8 cellular contexts compared by ENCODE assay signal in genomic region chr7:4692622-4693021, GRCh38. TPM values are rescaled to one million over a fixed set of nuclear protein-coding genes. Genes with fewer than 3 reads are reported as not detected.
DNase-seq lines count a peak whose midpoint lies in the region; ATAC-seq and TF ChIP-seq lines count a peak whose summit lies in the region.
"Not testable (repeated sequence)": the region's sequence is repeated elsewhere in the genome, so short reads cannot be mapped to it uniquely, and the experiment has no call there.

No MANE protein-coding gene starts in this region.

- peak overlapping the region; percentile 50 for H3K27ac Mint-ChIP-seq in activated T-cell treated with anti-CD3 and anti-CD28 coated beads, Interleukin-2, amount 50 U/mL, for 72 hours
- H3K27ac Mint-ChIP-seq in glutamatergic neuron (ENCODE audit: unreplicated experiment), result peak overlapping the region; percentile 12
- peak overlapping the region; percentile 19 to 65 for H3K27ac Mint-ChIP-seq in stimulated activated naive CD8-positive, alpha-beta T cell treated with anti-CD3 and anti-CD28 coated beads, Interleukin-15, amount 100 ng/mL, for 72 hours

- TF ChIP-seq CTCF in coronary artery (IDR thresholded peaks at IDR 0.05); glutamatergic neuron (IDR thresholded peaks at IDR 0.05; ENCODE audit: partially characterized antibody, unreplicated experiment); psoas muscle (IDR thresholded peaks at IDR 0.05); uterus (IDR thresholded peaks at IDR 0.05): not testable (repeated sequence)

- not testable (repeated sequence) for H4K91ac ChIP-seq in mesenchymal stem cell (ENCODE audit: low read length)

- H2AFZ ChIP-seq in GM23248; mesenchymal stem cell (ENCODE audit: low read depth, low read length): not testable (repeated sequence)

- not testable (repeated sequence) for H3K9me2 ChIP-seq in GM23248 (ENCODE audit: insufficient read depth)

- not testable (repeated sequence) for H2BK12ac ChIP-seq in mesenchymal stem cell (ENCODE audit: low read length in 2 of 2)

- H3K4me1 ChIP-seq in GM23248 (ENCODE audit: insufficient read depth) (peaks cover 57% of the 10 kb centered on the region), mesenchymal stem cell (ENCODE audit: control insufficient read depth, insufficient read depth, low read depth, low read length) (peaks cover 20% of the 10 kb centered on the region), psoas muscle (peaks cover 70% of the 10 kb centered on the region), uterus (peaks cover 17 to 18% of the 10 kb centered on the region in 2 donors)

- intact Hi-C loops in psoas muscle (cut with DNase I); uterus (cut with DNase I; ENCODE audit: low total_unique reads): not testable (repeated sequence)

- H4K8ac ChIP-seq in mesenchymal stem cell (ENCODE audit: low read length), result not testable (repeated sequence)

- H3K23ac ChIP-seq in mesenchymal stem cell (ENCODE audit: low read length in 2 of 2), result not testable (repeated sequence)

- not testable (repeated sequence) for H2AK5ac ChIP-seq in mesenchymal stem cell (ENCODE audit: low read length, severe bottlenecking)

- not testable (repeated sequence) for H2BK5ac ChIP-seq in mesenchymal stem cell (ENCODE audit: low read depth, low read length, poor library complexity, severe bottlenecking)

- H3K79me2 ChIP-seq in GM23248 (ENCODE audit: insufficient read depth), result peaks cover 94% of the 10 kb centered on the region

- not testable (repeated sequence) for H2BK15ac ChIP-seq in mesenchymal stem cell (ENCODE audit: low read depth, poor library complexity, severe bottlenecking)

- not testable (repeated sequence) for H3K9me3 Mint-ChIP-seq in activated T-cell treated with anti-CD3 and anti-CD28 coated beads, Interleukin-2, amount 50 U/mL, for 72 hours; glutamatergic neuron (ENCODE audit: unreplicated experiment); stimulated activated naive CD8-positive, alpha-beta T cell treated with anti-CD3 and anti-CD28 coated beads, Interleukin-15, amount 100 ng/mL, for 72 hours

- H3K4me3 Mint-ChIP-seq in activated T-cell treated with anti-CD3 and anti-CD28 coated beads, Interleukin-2, amount 50 U/mL, for 72 hours; glutamatergic neuron (ENCODE audit: unreplicated experiment); stimulated activated naive CD8-positive, alpha-beta T cell treated with anti-CD3 and anti-CD28 coated beads, Interleukin-15, amount 100 ng/mL, for 72 hours: not testable (repeated sequence)

- H3K18ac ChIP-seq in mesenchymal stem cell (ENCODE audit: low read depth in 1 of 2, low read length in 2 of 2), result not testable (repeated sequence)

- not testable (repeated sequence) for H3K14ac ChIP-seq in mesenchymal stem cell (ENCODE audit: low read length in 2 of 2)

- not testable (repeated sequence) for H4K20me1 ChIP-seq in GM23248 (ENCODE audit: insufficient read depth)

- not testable (repeated sequence) for H3K9me3 ChIP-seq in GM23248 (ENCODE audit: low read depth); mesenchymal stem cell (ENCODE audit: control insufficient read depth, low read length); psoas muscle; uterus

- H3K4ac ChIP-seq in mesenchymal stem cell (ENCODE audit: low read depth in 1 of 2, low read length in 2 of 2), result not testable (repeated sequence)

- H3K36me3 ChIP-seq in GM23248 (ENCODE audit: low read depth); psoas muscle (ENCODE audit: insufficient read depth in 1 of 2, low read depth in 1 of 2); uterus: not testable (repeated sequence)
- H3K36me3 ChIP-seq in mesenchymal stem cell (ENCODE audit: control insufficient read depth in 1 of 2, insufficient read depth in 2 of 2, low read depth in 1 of 2, low read length in 2 of 2), result peaks cover 0 to 22% of the 10 kb centered on the region in 2 experiments

- H3K9ac ChIP-seq in GM23248 (peak overlapping the region; percentile 89), mesenchymal stem cell (ENCODE audit: low read length) (peak overlapping the region; percentile 64)

- H3F3A ChIP-seq in GM23248 (ENCODE audit: insufficient read depth), result peaks cover 35% of the 10 kb centered on the region

- H3K27me3 ChIP-seq in GM23248 (replicated peaks; ENCODE audit: insufficient read depth); mesenchymal stem cell (ENCODE audit: control insufficient read depth in 1 of 2, insufficient read depth in 1 of 2, low read length in 2 of 2); psoas muscle (ENCODE audit: insufficient read depth in 3 of 3, low read length in 2 of 3); uterus: not testable (repeated sequence)

- not testable (repeated sequence) for TF ChIP-seq POLR2A in uterus (IDR thresholded peaks at IDR 0.05)

- H3K27ac ChIP-seq in GM23248 (peak overlapping the region; percentile 99), coronary artery (peak overlapping the region; percentile 73 to 79), psoas muscle (peak overlapping the region; percentile 32), uterus (peak overlapping the region; percentile 91 to 94)
- not testable (repeated sequence) for H3K27ac ChIP-seq in mesenchymal stem cell (ENCODE audit: low read length, poor library complexity, severe bottlenecking)

- peaks cover 56% of the 10 kb centered on the region for H3K4me1 Mint-ChIP-seq in activated T-cell treated with anti-CD3 and anti-CD28 coated beads, Interleukin-2, amount 50 U/mL, for 72 hours (ENCODE audit: low read depth)
- peaks cover 19% of the 10 kb centered on the region for H3K4me1 Mint-ChIP-seq in glutamatergic neuron (ENCODE audit: low read depth, unreplicated experiment)
- H3K4me1 Mint-ChIP-seq in stimulated activated naive CD8-positive, alpha-beta T cell treated with anti-CD3 and anti-CD28 coated beads, Interleukin-15, amount 100 ng/mL, for 72 hours, result peaks cover 63% of the 10 kb centered on the region

- ATAC-seq in activated T-cell treated with anti-CD3 and anti-CD28 coated beads, Interleukin-2, amount 50 U/mL, for 72 hours (replicated peaks in 1 of 2); psoas muscle; stimulated activated naive CD8-positive, alpha-beta T cell treated with anti-CD3 and anti-CD28 coated beads, Interleukin-15, amount 100 ng/mL, for 72 hours: not testable (repeated sequence)

- not testable (repeated sequence) for H2BK120ac ChIP-seq in mesenchymal stem cell (ENCODE audit: low read depth, low read length)

- H3K79me1 ChIP-seq in mesenchymal stem cell (replicated peaks; ENCODE audit: low read length, poor library complexity, severe bottlenecking), result not testable (repeated sequence)

- WGBS in GM23248 (ENCODE audit: low coverage in 1 of 2, low lambda C conversion rate in 2 of 2, missing lambda C conversion rate in 2 of 2), 2 experiments, result 54 to 63% methylated on average over 5 of the region's 5 CpGs
- 93% methylated on average over 5 of the region's 5 CpGs for WGBS in mesenchymal stem cell
- WGBS in psoas muscle, 3 donors, result 80 to 92% (median 85%) methylated on average over 5 of the region's 5 CpGs

- H3K4me3 ChIP-seq in GM23248, result peak overlapping the region; percentile 48; the same call in 1 of the 2 replicates
- H3K4me3 ChIP-seq in coronary artery, result peak overlapping the region; percentile 48
- H3K4me3 ChIP-seq in mesenchymal stem cell (ENCODE audit: insufficient read depth in 1 of 2, low read depth in 1 of 2, low read length in 2 of 2), result peak overlapping the region in 1 of 2 experiments; percentile 22
- H3K4me3 ChIP-seq in psoas muscle, uterus: not testable (repeated sequence)

- H3K36me3 Mint-ChIP-seq in activated T-cell treated with anti-CD3 and anti-CD28 coated beads, Interleukin-2, amount 50 U/mL, for 72 hours (ENCODE audit: insufficient read depth in 2 of 2); glutamatergic neuron (ENCODE audit: unreplicated experiment): not testable (repeated sequence)

- in situ Hi-C loops in GM23248 (cut with MboI), result not testable (repeated sequence)

- not testable (repeated sequence) for H3K27me3 Mint-ChIP-seq in activated T-cell treated with anti-CD3 and anti-CD28 coated beads, Interleukin-2, amount 50 U/mL, for 72 hours (ENCODE audit: low read depth); glutamatergic neuron (ENCODE audit: unreplicated experiment); stimulated activated naive CD8-positive, alpha-beta T cell treated with anti-CD3 and anti-CD28 coated beads, Interleukin-15, amount 100 ng/mL, for 72 hours

- DNase-seq in GM23248; activated T-cell treated with anti-CD3 and anti-CD28 coated beads, Interleukin-2, amount 50 U/mL, for 72 hours; coronary artery (ENCODE audit: low spot score); glutamatergic neuron; mesenchymal stem cell; psoas muscle; stimulated activated naive CD8-positive, alpha-beta T cell treated with anti-CD3 and anti-CD28 coated beads, Interleukin-15, amount 100 ng/mL, for 72 hours; uterus: not testable (repeated sequence)

- peak overlapping the region; percentile 86 for H3K4me2 ChIP-seq in GM23248 (ENCODE audit: unreplicated experiment)
- not testable (repeated sequence) for H3K4me2 ChIP-seq in mesenchymal stem cell (ENCODE audit: low read length, poor library complexity, severe bottlenecking)

RNA-seq across cellular contexts. Expression of gene FOXK1, which starts 10.5 kb away (rescaled TPM):
- 16.4 and 21.4 TPM in 2 replicates for total RNA-seq in GM23248 (2014; rRNA removed; shearing (Covaris generic))
- polyA plus RNA-seq in GM23248 (2016; fragmentation: Nextera tagmentation; extraction: Ambion mirVana) (7.4 and 8.5 TPM in 2 replicates), psoas muscle (1 to 10 TPM; 4.2 to 8.5 (median 8.3) TPM)
- total RNA-seq in activated T-cell treated with anti-CD3 and anti-CD28 coated beads, Interleukin-2, amount 50 U/mL, for 72 hours, result 10 to 100 TPM; 38.6 to 41.0 TPM
- total RNA-seq in glutamatergic neuron (ENCODE audit: unreplicated experiment) (41.7 TPM), psoas muscle (10 to 100 TPM; 16.8 to 26.4 (median 21.5) TPM), uterus (10 to 100 TPM in 3 of 4 donors, 1 to 10 TPM in 1; 9.0 to 64.1 (median 21.5) TPM)
- 12.9 TPM for polyA plus RNA-seq in mesenchymal stem cell (2013, experiment 1 of 2)
- polyA plus RNA-seq in mesenchymal stem cell (2013, experiment 2 of 2), result 12.3 TPM
